In genomic region chr20:11694467-11694866, GRCh38 we compare ENCODE assay signal across 1 cellular context.
TF ChIP-seq lines count a peak whose summit lies in the region.

No MANE protein-coding gene starts in this region.

TF ChIP-seq in H1, 55 proteins besides CTCF, POLR2A, EP300 and RAD21:
- TF ChIP-seq KDM4A (IDR thresholded peaks at IDR 0.05; ENCODE audit: low read depth, low read length, severe bottlenecking) (no peak), HDAC2 (IDR thresholded peaks at IDR 0.05; ENCODE audit: borderline replicate concordance in 1 of 2, low read depth in 2 of 2, low read length in 2 of 2) (no peak), HDAC6 (IDR thresholded peaks at IDR 0.05; ENCODE audit: low read depth, low read length) (no peak), KDM5A (IDR thresholded peaks at IDR 0.05; ENCODE audit: low read length) (no peak), ATF2 (IDR thresholded peaks at IDR 0.05; ENCODE audit: low read length) (no peak), CTBP2 (IDR thresholded peaks at IDR 0.05; ENCODE audit: borderline replicate concordance, insufficient read depth, insufficient read length, low read length) (no peak), SIRT6 (IDR thresholded peaks at IDR 0.05; ENCODE audit: low read length) (no peak), BACH1 (IDR thresholded peaks at IDR 0.05; ENCODE audit: low read length) (no peak), TAF1 (IDR thresholded peaks at IDR 0.05; ENCODE audit: low read depth, low read length) (no peak), CBX5 (IDR thresholded peaks at IDR 0.05; ENCODE audit: low read depth, low read length) (no peak), CREB1 (IDR thresholded peaks at IDR 0.05) (no peak), CEBPB (IDR thresholded peaks at IDR 0.05; ENCODE audit: low read depth, low read length) (no peak), TEAD4 (IDR thresholded peaks at IDR 0.05; ENCODE audit: low read depth, low read length) (no peak), SIX5 (IDR thresholded peaks at IDR 0.05; ENCODE audit: low read depth, low read length) (no peak), POU5F1 (IDR thresholded peaks at IDR 0.05; ENCODE audit: low read depth, low read length) (no peak)
- TF ChIP-seq, protein P1, sequence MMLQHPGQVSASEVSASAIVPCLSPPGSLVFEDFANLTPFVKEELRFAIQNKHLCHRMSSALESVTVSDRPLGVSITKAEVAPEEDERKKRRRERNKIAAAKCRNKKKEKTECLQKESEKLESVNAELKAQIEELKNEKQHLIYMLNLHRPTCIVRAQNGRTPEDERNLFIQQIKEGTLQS (IDR thresholded peaks at IDR 0.05; ENCODE audit: insufficient read depth, low read depth, low read length): no peak
- TF ChIP-seq, protein P2, sequence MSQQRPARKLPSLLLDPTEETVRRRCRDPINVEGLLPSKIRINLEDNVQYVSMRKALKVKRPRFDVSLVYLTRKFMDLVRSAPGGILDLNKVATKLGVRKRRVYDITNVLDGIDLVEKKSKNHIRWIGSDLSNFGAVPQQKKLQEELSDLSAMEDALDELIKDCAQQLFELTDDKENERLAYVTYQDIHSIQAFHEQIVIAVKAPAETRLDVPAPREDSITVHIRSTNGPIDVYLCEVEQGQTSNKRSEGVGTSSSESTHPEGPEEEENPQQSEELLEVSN (IDR thresholded peaks at IDR 0.05): no peak
